In genomic region chr4:127540497-127541026, GRCh38 we compare ENCODE assay signal across 31 cellular contexts.
"Had no signal": no experiment of that assay in that cellular context is flagged by ENCODE, and none has a peak within 500 bp of the region (broad histone marks: within the 10 kb centered on the region; RNA-seq: fewer than 3 reads in every experiment).

No MANE protein-coding gene starts in this region.

- H3K27ac Mint-ChIP-seq: activated CD4-positive, alpha-beta memory T cell treated with anti-CD3 and anti-CD28 coated beads, Interleukin-2, amount 10 ng/mL, durations not matched to agents 7 days and 5 days; activated CD4-positive, alpha-beta T cell treated with anti-CD3 and anti-CD28 coated beads for 36 hours; activated CD4-positive, alpha-beta T cell treated with anti-CD3 and anti-CD28 coated beads, Interleukin-2, amount 10 ng/mL, durations not matched to agents 24 days and 14 days; activated naive CD4-positive, alpha-beta T cell treated with anti-CD3 and anti-CD28 coated beads, Interleukin-2, amount 10 ng/mL, durations not matched to agents 7 days and 5 days; activated naive CD4-positive, alpha-beta T cell treated with anti-CD3 and anti-CD28 coated beads, Interleukin-2, amount 50 U/mL, for 72 hours; activated naive CD8-positive, alpha-beta T cell treated with anti-CD3 and anti-CD28 coated beads, Interleukin-2, amount 10 ng/mL, durations not matched to agents 7 days and 5 days; activated T-cell treated with anti-CD3 and anti-CD28 coated beads, Interleukin-2, amount 50 U/mL, for 24 hours; activated T-cell treated with anti-CD3 and anti-CD28 coated beads, Interleukin-2, amount 50 U/mL, for 72 hours; brain; T-helper 17 cell; T-helper 2 cell treated with Interferon-gamma antibody and Interleukin-4, amounts not matched to agents 5 μg/mL and 100 μg/mL, for 36 hours had no signal

- H3K36me3 ChIP-seq: ascending aorta, breast epithelium, cardiac muscle cell, colonic mucosa, esophagus squamous epithelium, gastroesophageal sphincter, heart right ventricle, WERI-Rb-1 had no signal

- H3K27ac ChIP-seq: ascending aorta, breast epithelium, cardiac muscle cell, colonic mucosa, epithelial cell of prostate, esophagus squamous epithelium, gastroesophageal sphincter, heart right ventricle, WERI-Rb-1 had no signal

- H3K27me3 ChIP-seq: ascending aorta, breast epithelium, cardiac muscle cell, colonic mucosa, esophagus squamous epithelium, gastroesophageal sphincter, heart right ventricle had no signal

- H3K4me1 ChIP-seq: ascending aorta, breast epithelium, colonic mucosa, gastroesophageal sphincter had no signal

- H3K4me1 Mint-ChIP-seq: activated CD4-positive, alpha-beta memory T cell treated with anti-CD3 and anti-CD28 coated beads, Interleukin-2, amount 10 ng/mL, durations not matched to agents 7 days and 5 days; activated CD4-positive, alpha-beta T cell treated with anti-CD3 and anti-CD28 coated beads for 36 hours; activated CD4-positive, alpha-beta T cell treated with anti-CD3 and anti-CD28 coated beads, Interleukin-2, amount 10 ng/mL, durations not matched to agents 24 days and 14 days; activated naive CD4-positive, alpha-beta T cell treated with anti-CD3 and anti-CD28 coated beads, Interleukin-2, amount 10 ng/mL, durations not matched to agents 7 days and 5 days; activated naive CD8-positive, alpha-beta T cell treated with anti-CD3 and anti-CD28 coated beads, Interleukin-2, amount 10 ng/mL, durations not matched to agents 7 days and 5 days; T-helper 17 cell had no signal

- H3K9me3 Mint-ChIP-seq: activated CD4-positive, alpha-beta memory T cell treated with anti-CD3 and anti-CD28 coated beads, Interleukin-2, amount 10 ng/mL, durations not matched to agents 7 days and 5 days; activated CD4-positive, alpha-beta T cell treated with anti-CD3 and anti-CD28 coated beads, Interleukin-2, amount 10 ng/mL, durations not matched to agents 24 days and 14 days; activated naive CD4-positive, alpha-beta T cell treated with anti-CD3 and anti-CD28 coated beads, Interleukin-2, amount 10 ng/mL, durations not matched to agents 7 days and 5 days; activated naive CD4-positive, alpha-beta T cell treated with anti-CD3 and anti-CD28 coated beads, Interleukin-2, amount 50 U/mL, for 72 hours; activated naive CD8-positive, alpha-beta T cell treated with anti-CD3 and anti-CD28 coated beads, Interleukin-2, amount 10 ng/mL, durations not matched to agents 7 days and 5 days; activated T-cell treated with anti-CD3 and anti-CD28 coated beads, Interleukin-2, amount 50 U/mL, for 24 hours; activated T-cell treated with anti-CD3 and anti-CD28 coated beads, Interleukin-2, amount 50 U/mL, for 72 hours; T-helper 2 cell treated with Interferon-gamma antibody and Interleukin-4, amounts not matched to agents 5 μg/mL and 100 μg/mL, for 36 hours had no signal

- ATAC-seq: activated CD4-positive, alpha-beta T cell treated with anti-CD3 and anti-CD28 coated beads for 36 hours; activated naive CD4-positive, alpha-beta T cell treated with anti-CD3 and anti-CD28 coated beads, Interleukin-2, amount 50 U/mL, for 72 hours; activated T-cell treated with anti-CD3 and anti-CD28 coated beads, Interleukin-2, amount 50 U/mL, for 72 hours; gastroesophageal sphincter; heart right ventricle; T-helper 17 cell had no signal

- H3K4me3 Mint-ChIP-seq: activated CD4-positive, alpha-beta memory T cell treated with anti-CD3 and anti-CD28 coated beads, Interleukin-2, amount 10 ng/mL, durations not matched to agents 7 days and 5 days; activated CD4-positive, alpha-beta T cell treated with anti-CD3 and anti-CD28 coated beads for 36 hours; activated CD4-positive, alpha-beta T cell treated with anti-CD3 and anti-CD28 coated beads, Interleukin-2, amount 10 ng/mL, durations not matched to agents 24 days and 14 days; activated naive CD4-positive, alpha-beta T cell treated with anti-CD3 and anti-CD28 coated beads, Interleukin-2, amount 10 ng/mL, durations not matched to agents 7 days and 5 days; activated naive CD8-positive, alpha-beta T cell treated with anti-CD3 and anti-CD28 coated beads, Interleukin-2, amount 10 ng/mL, durations not matched to agents 7 days and 5 days; activated T-cell treated with anti-CD3 and anti-CD28 coated beads, Interleukin-2, amount 50 U/mL, for 24 hours; activated T-cell treated with anti-CD3 and anti-CD28 coated beads, Interleukin-2, amount 50 U/mL, for 72 hours; brain; T-helper 17 cell; T-helper 2 cell treated with Interferon-gamma antibody and Interleukin-4, amounts not matched to agents 5 μg/mL and 100 μg/mL, for 36 hours had no signal

- H3K9me3 ChIP-seq: ascending aorta, colonic mucosa, esophagus squamous epithelium, gastroesophageal sphincter had no signal

- H3K4me3 ChIP-seq: ascending aorta, breast epithelium, cardiac muscle cell, colonic mucosa, esophagus squamous epithelium, gastroesophageal sphincter, heart right ventricle had no signal

- DNase-seq: activated CD4-positive, alpha-beta memory T cell treated with anti-CD3 and anti-CD28 coated beads, Interleukin-2, amount 10 ng/mL, durations not matched to agents 7 days and 5 days; activated CD4-positive, alpha-beta T cell treated with anti-CD3 and anti-CD28 coated beads for 36 hours; activated CD4-positive, alpha-beta T cell treated with anti-CD3 and anti-CD28 coated beads, Interleukin-2, amount 10 ng/mL, durations not matched to agents 24 days and 14 days; activated CD4-positive, CD25-positive, alpha-beta regulatory T cell; activated CD4-positive, CD25-positive, alpha-beta regulatory T cell treated with anti-CD3 and anti-CD28 coated beads, Interleukin-2, amount 50 U/mL, for 72 hours; activated CD8-positive, alpha-beta memory T cell treated with anti-CD3 and anti-CD28 coated beads, Interleukin-2, amount 50 U/mL, for 48 hours; activated gamma-delta T cell; activated naive CD4-positive, alpha-beta T cell; activated naive CD4-positive, alpha-beta T cell treated with anti-CD3 and anti-CD28 coated beads, Interleukin-2, amount 10 ng/mL, durations not matched to agents 7 days and 5 days; activated naive CD8-positive, alpha-beta T cell treated with anti-CD3 and anti-CD28 coated beads, Interleukin-2, amount 10 ng/mL, durations not matched to agents 7 days and 5 days; activated T-cell treated with anti-CD3 and anti-CD28 coated beads for 4 hours; activated T-cell treated with anti-CD3 and anti-CD28 coated beads, Interleukin-2, amount 50 U/mL, for 24 hours; activated T-cell treated with anti-CD3 and anti-CD28 coated beads, Interleukin-2, amount 50 U/mL, for 72 hours; central memory CD4-positive, alpha-beta T cell; cerebellar nuclear complex; colonic mucosa; effector CD8-positive, alpha-beta T cell; esophagus squamous epithelium; foreskin melanocyte; heart right ventricle; T-helper 17 cell; T1000; WERI-Rb-1 had no signal

- H3K36me3 Mint-ChIP-seq: activated naive CD4-positive, alpha-beta T cell treated with anti-CD3 and anti-CD28 coated beads, Interleukin-2, amount 10 ng/mL, durations not matched to agents 7 days and 5 days; activated naive CD4-positive, alpha-beta T cell treated with anti-CD3 and anti-CD28 coated beads, Interleukin-2, amount 50 U/mL, for 72 hours; activated naive CD8-positive, alpha-beta T cell treated with anti-CD3 and anti-CD28 coated beads, Interleukin-2, amount 10 ng/mL, durations not matched to agents 7 days and 5 days; brain had no signal

- H3K27me3 Mint-ChIP-seq: activated CD4-positive, alpha-beta memory T cell treated with anti-CD3 and anti-CD28 coated beads, Interleukin-2, amount 10 ng/mL, durations not matched to agents 7 days and 5 days; activated CD4-positive, alpha-beta T cell treated with anti-CD3 and anti-CD28 coated beads, Interleukin-2, amount 10 ng/mL, durations not matched to agents 24 days and 14 days; activated naive CD8-positive, alpha-beta T cell treated with anti-CD3 and anti-CD28 coated beads, Interleukin-2, amount 10 ng/mL, durations not matched to agents 7 days and 5 days; brain had no signal
